Comparison of ENCODE assay signal across 8 cellular contexts in the genomic region with DNA sequence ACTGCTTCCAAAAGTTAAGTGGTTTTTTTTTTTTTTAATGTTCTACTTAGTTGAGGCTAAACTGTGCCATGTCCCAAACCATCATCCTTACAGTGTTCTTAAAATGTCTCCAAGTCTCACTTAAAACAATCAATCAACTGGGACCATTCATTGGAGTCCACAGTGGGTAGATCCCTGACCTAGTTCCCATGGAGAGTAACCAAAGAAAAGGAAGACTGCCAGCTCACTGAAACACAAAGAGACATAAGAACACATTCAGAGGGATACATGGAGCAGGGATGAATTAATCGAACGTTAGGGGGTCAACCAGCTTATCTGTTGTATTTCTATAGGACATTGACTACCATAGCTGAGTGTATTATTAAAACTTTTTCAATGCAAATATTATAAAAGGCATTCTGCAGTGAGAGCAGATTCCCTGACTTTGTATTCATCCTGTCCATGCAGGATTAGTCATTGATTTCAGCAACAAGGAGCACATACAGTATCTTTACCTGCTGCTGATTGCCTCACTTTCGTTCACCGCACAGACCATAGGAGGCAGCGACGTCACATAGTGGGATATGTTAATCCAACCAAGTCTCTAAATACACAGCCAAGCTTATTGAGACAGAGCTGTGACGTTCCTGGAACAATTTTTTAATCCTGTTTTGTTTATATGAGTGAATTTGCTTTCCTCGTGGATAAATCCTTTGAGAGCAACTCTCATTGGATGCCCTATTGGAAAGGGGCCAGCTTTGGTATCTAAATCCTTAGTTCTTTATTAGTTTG.
DNase-seq lines count a peak whose midpoint lies in the region; ATAC-seq and TF ChIP-seq lines count a peak whose summit lies in the region.

No MANE protein-coding gene starts in this region.

- peaks cover 18% of the 10 kb centered on the region for H3K4me1 Mint-ChIP-seq in activated naive CD8-positive, alpha-beta T cell treated with anti-CD3 and anti-CD28 coated beads, Interleukin-2, amount 50 U/mL, for 24 hours
- peaks cover 12% of the 10 kb centered on the region for H3K4me1 Mint-ChIP-seq in activated naive CD8-positive, alpha-beta T cell treated with anti-CD3 and anti-CD28 coated beads for 36 hours
- peaks cover 5% of the 10 kb centered on the region for H3K4me1 Mint-ChIP-seq in glutamatergic neuron (ENCODE audit: low read depth, unreplicated experiment)

- no peaks in the 10 kb centered on the region for H3K36me3 Mint-ChIP-seq in activated naive CD8-positive, alpha-beta T cell treated with anti-CD3 and anti-CD28 coated beads, Interleukin-2, amount 50 U/mL, for 24 hours (ENCODE audit: low read depth)
- no peaks in the 10 kb centered on the region for H3K36me3 Mint-ChIP-seq in activated naive CD8-positive, alpha-beta T cell treated with anti-CD3 and anti-CD28 coated beads for 36 hours
- H3K36me3 Mint-ChIP-seq in glutamatergic neuron (ENCODE audit: unreplicated experiment): no peaks in the 10 kb centered on the region

- TF ChIP-seq CTCF in glutamatergic neuron (IDR thresholded peaks at IDR 0.05; ENCODE audit: partially characterized antibody, unreplicated experiment): no peak
- no peak for TF ChIP-seq CTCF in prostate gland (IDR thresholded peaks at IDR 0.05)

- WGBS in prostate gland: 63% methylated on average over 8 of the region's 8 CpGs

- H3K27ac ChIP-seq in SK-N-MC (no peak overlapping the region), prostate gland (no peak overlapping the region)

- H3K9ac ChIP-seq in SK-N-MC (ENCODE audit: insufficient read length): no peak overlapping the region

- H3K36me3 ChIP-seq in SK-N-MC (ENCODE audit: insufficient read depth, low read length) (no peaks in the 10 kb centered on the region), prostate gland (no peaks in the 10 kb centered on the region)

- TF ChIP-seq POLR2A in prostate gland (IDR thresholded peaks at IDR 0.05): no peak

- ATAC-seq in activated naive CD8-positive, alpha-beta T cell treated with anti-CD3 and anti-CD28 coated beads, Interleukin-2, amount 50 U/mL, for 24 hours: peak; percentile 49
- no peak for ATAC-seq in GM18502 (IDR thresholded peaks at IDR 0.05; ENCODE audit: poor library complexity, unreplicated experiment)

- no peak overlapping the region for H3K4me3 Mint-ChIP-seq in activated naive CD8-positive, alpha-beta T cell treated with anti-CD3 and anti-CD28 coated beads, Interleukin-2, amount 50 U/mL, for 24 hours
- no peak overlapping the region for H3K4me3 Mint-ChIP-seq in activated naive CD8-positive, alpha-beta T cell treated with anti-CD3 and anti-CD28 coated beads for 36 hours
- H3K4me3 Mint-ChIP-seq in glutamatergic neuron (ENCODE audit: unreplicated experiment): no peak overlapping the region

- DNase-seq in activated naive CD8-positive, alpha-beta T cell treated with anti-CD3 and anti-CD28 coated beads, Interleukin-2, amount 50 U/mL, for 24 hours: peak; percentile 6
- DNase-seq in activated naive CD8-positive, alpha-beta T cell treated with anti-CD3 and anti-CD28 coated beads for 36 hours: no peak
- DNase-seq in SK-N-MC (ENCODE audit: low read depth, low spot score) (no peak), glutamatergic neuron (peak; percentile 50), prostate gland (ENCODE audit: low spot score) (no peak), SW480 (ENCODE audit: low spot score) (no peak)
- peak; percentile 31 for DNase-seq in stimulated activated CD8-positive, alpha-beta memory T cell treated with anti-CD3 and anti-CD28 coated beads, Interleukin-4, amount 100 ng/mL, for 48 hours

- no peak overlapping the region for H3K27ac Mint-ChIP-seq in activated naive CD8-positive, alpha-beta T cell treated with anti-CD3 and anti-CD28 coated beads, Interleukin-2, amount 50 U/mL, for 24 hours
- H3K27ac Mint-ChIP-seq in activated naive CD8-positive, alpha-beta T cell treated with anti-CD3 and anti-CD28 coated beads for 36 hours: no peak overlapping the region
- no peak overlapping the region for H3K27ac Mint-ChIP-seq in glutamatergic neuron (ENCODE audit: unreplicated experiment)

- no peaks in the 10 kb centered on the region for H3K9me3 ChIP-seq in SK-N-MC (ENCODE audit: low read depth, low read length)
- no peaks in the 10 kb centered on the region for H3K9me3 ChIP-seq in prostate gland

- H3K4me1 ChIP-seq in prostate gland (replicated peaks): no peaks in the 10 kb centered on the region

- H3K4me3 ChIP-seq in SK-N-MC: peak overlapping the region; percentile 67
- H3K4me3 ChIP-seq in prostate gland: no peak overlapping the region

- no peaks in the 10 kb centered on the region for H3K9me3 Mint-ChIP-seq in activated naive CD8-positive, alpha-beta T cell treated with anti-CD3 and anti-CD28 coated beads, Interleukin-2, amount 50 U/mL, for 24 hours
- H3K9me3 Mint-ChIP-seq in activated naive CD8-positive, alpha-beta T cell treated with anti-CD3 and anti-CD28 coated beads for 36 hours: no peaks in the 10 kb centered on the region
- no peaks in the 10 kb centered on the region for H3K9me3 Mint-ChIP-seq in glutamatergic neuron (ENCODE audit: unreplicated experiment)

- peaks cover 10% of the 10 kb centered on the region for H3K27me3 Mint-ChIP-seq in activated naive CD8-positive, alpha-beta T cell treated with anti-CD3 and anti-CD28 coated beads, Interleukin-2, amount 50 U/mL, for 24 hours
- peaks cover 11% of the 10 kb centered on the region for H3K27me3 Mint-ChIP-seq in activated naive CD8-positive, alpha-beta T cell treated with anti-CD3 and anti-CD28 coated beads for 36 hours
- H3K27me3 Mint-ChIP-seq in glutamatergic neuron (ENCODE audit: unreplicated experiment): no peaks in the 10 kb centered on the region

- H3K27me3 ChIP-seq in prostate gland (replicated peaks; ENCODE audit: insufficient read depth): no peaks in the 10 kb centered on the region

- intact Hi-C loops in prostate gland (cut with DNase I): loop anchor here (5.0 to 10.0 kb wide), 2 partner anchors 369 to 851 kb away; partner anchors contain the start of gene RBMS3

Comparison
In these comparisons a context has a peak if more than half of its experiments do, and no peak if none do; other contexts are left out.
1. DNase-seq: peak in activated naive CD8-positive, alpha-beta T cell treated with anti-CD3 and anti-CD28 coated beads, Interleukin-2, amount 50 U/mL, for 24 hours (single experiment), glutamatergic neuron (single experiment) and stimulated activated CD8-positive, alpha-beta memory T cell treated with anti-CD3 and anti-CD28 coated beads, Interleukin-4, amount 100 ng/mL, for 48 hours (single experiment); none in activated naive CD8-positive, alpha-beta T cell treated with anti-CD3 and anti-CD28 coated beads for 36 hours (single experiment), SK-N-MC (single experiment), prostate gland (single experiment) and SW480 (single experiment).